ENCODE assay signal across 1 cellular context in the genomic region with DNA sequence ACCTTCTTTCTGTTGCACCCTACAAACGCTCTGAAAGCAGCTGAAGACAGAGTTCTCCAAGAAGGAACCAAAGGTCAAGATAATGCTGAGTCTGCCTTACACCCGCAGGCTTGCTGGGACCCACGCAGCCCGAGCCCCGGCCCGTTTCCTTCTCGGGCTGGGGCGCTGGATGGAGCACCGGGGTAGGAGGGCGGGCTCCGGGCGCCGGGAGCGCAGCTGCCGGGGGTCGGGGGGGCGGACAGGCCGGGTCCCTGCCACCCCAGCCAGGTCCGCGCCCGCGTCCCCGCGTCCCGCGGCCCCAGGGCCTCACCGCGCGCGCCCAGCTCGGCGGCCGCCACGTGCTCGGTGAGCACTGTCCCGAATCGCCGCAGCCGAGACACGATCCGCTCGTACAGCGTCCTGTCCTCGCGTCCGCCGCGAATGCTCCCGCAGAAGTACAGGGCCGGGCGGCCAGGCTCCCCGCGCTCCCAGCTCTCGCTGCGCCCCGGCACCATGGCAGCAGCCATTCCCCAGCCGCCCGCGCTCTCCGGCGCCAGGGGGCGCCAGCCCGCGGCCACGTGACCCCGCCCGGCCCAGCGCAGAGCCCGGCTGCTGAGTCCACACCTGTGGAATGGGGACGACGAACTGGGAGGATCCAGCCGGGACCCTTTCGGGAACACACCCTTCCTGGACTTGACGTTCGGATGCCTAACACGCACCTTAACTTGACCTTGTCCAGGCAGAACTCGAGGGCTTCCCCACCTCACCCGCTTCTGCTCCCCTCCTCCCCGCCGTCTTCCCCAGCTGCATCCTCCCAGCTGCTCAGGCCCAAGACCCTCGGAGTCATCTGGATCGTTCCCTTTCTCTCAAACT.
TF ChIP-seq lines count a peak whose summit lies in the region.

A gene with protein sequence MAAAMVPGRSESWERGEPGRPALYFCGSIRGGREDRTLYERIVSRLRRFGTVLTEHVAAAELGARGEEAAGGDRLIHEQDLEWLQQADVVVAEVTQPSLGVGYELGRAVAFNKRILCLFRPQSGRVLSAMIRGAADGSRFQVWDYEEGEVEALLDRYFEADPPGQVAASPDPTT (minus strand): TSS at position 531 of the 852 bp plus-strand sequence. CDS start 25 bp downstream, at position 506.

TF ChIP-seq in HCT116, 20 proteins besides CTCF, POLR2A, EP300 and RAD21 (continued from another document):
- TF ChIP-seq, protein P1, sequence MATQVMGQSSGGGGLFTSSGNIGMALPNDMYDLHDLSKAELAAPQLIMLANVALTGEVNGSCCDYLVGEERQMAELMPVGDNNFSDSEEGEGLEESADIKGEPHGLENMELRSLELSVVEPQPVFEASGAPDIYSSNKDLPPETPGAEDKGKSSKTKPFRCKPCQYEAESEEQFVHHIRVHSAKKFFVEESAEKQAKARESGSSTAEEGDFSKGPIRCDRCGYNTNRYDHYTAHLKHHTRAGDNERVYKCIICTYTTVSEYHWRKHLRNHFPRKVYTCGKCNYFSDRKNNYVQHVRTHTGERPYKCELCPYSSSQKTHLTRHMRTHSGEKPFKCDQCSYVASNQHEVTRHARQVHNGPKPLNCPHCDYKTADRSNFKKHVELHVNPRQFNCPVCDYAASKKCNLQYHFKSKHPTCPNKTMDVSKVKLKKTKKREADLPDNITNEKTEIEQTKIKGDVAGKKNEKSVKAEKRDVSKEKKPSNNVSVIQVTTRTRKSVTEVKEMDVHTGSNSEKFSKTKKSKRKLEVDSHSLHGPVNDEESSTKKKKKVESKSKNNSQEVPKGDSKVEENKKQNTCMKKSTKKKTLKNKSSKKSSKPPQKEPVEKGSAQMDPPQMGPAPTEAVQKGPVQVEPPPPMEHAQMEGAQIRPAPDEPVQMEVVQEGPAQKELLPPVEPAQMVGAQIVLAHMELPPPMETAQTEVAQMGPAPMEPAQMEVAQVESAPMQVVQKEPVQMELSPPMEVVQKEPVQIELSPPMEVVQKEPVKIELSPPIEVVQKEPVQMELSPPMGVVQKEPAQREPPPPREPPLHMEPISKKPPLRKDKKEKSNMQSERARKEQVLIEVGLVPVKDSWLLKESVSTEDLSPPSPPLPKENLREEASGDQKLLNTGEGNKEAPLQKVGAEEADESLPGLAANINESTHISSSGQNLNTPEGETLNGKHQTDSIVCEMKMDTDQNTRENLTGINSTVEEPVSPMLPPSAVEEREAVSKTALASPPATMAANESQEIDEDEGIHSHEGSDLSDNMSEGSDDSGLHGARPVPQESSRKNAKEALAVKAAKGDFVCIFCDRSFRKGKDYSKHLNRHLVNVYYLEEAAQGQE (IDR thresholded peaks at IDR 0.05; ENCODE audit: low read depth), result no peak
- TF ChIP-seq ELF1 (IDR thresholded peaks at IDR 0.05; ENCODE audit: borderline replicate concordance, low read depth) (no peak), SIN3A (IDR thresholded peaks at IDR 0.05; ENCODE audit: low read depth) (no peak), SRF (IDR thresholded peaks at IDR 0.05; ENCODE audit: low read depth) (no peak), CBX3 (IDR thresholded peaks at IDR 0.05; ENCODE audit: low read depth) (peak; percentile 30; the same call in 1 of the 2 replicates), TCF7L2 (IDR thresholded peaks at IDR 0.05; ENCODE audit: borderline replicate concordance, extremely low read depth, insufficient read depth, insufficient read length) (peak; percentile 31), FOSL1 (IDR thresholded peaks at IDR 0.05; ENCODE audit: low read depth) (no peak), POLR2AphosphoS5 (IDR thresholded peaks at IDR 0.05; ENCODE audit: low read depth, low read length) (peak; percentile 88), EGR1 (IDR thresholded peaks at IDR 0.05; ENCODE audit: low read depth) (no peak), SP1 (IDR thresholded peaks at IDR 0.05; ENCODE audit: low read depth) (no peak), ZFX (IDR thresholded peaks at IDR 0.05) (peak; percentile 97), CEBPB (IDR thresholded peaks at IDR 0.05; ENCODE audit: low read depth) (no peak), EZH2phosphoT487 (IDR thresholded peaks at IDR 0.05; ENCODE audit: borderline replicate concordance) (no peak)
- TF ChIP-seq, protein P2, sequence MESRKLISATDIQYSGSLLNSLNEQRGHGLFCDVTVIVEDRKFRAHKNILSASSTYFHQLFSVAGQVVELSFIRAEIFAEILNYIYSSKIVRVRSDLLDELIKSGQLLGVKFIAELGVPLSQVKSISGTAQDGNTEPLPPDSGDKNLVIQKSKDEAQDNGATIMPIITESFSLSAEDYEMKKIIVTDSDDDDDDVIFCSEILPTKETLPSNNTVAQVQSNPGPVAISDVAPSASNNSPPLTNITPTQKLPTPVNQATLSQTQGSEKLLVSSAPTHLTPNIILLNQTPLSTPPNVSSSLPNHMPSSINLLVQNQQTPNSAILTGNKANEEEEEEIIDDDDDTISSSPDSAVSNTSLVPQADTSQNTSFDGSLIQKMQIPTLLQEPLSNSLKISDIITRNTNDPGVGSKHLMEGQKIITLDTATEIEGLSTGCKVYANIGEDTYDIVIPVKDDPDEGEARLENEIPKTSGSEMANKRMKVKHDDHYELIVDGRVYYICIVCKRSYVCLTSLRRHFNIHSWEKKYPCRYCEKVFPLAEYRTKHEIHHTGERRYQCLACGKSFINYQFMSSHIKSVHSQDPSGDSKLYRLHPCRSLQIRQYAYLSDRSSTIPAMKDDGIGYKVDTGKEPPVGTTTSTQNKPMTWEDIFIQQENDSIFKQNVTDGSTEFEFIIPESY (IDR thresholded peaks at IDR 0.05; ENCODE audit: extremely low read depth, insufficient replicate concordance, low read length), result peak; percentile 58
TF ChIP-seq in HCT116: peak in this region for 7.
